Comparison of ENCODE assay signal across 8 cellular contexts in genomic region chr19:52857378-52858191, GRCh38. TPM values are rescaled to one million over a fixed set of nuclear protein-coding genes. Genes with fewer than 3 reads are reported as not detected.
DNase-seq lines count a peak whose midpoint lies in the region; FAIRE-seq and TF ChIP-seq lines count a peak whose summit lies in the region.
"Not testable (repeated sequence)": the region's sequence is repeated elsewhere in the genome, so short reads cannot be mapped to it uniquely, and the experiment has no call there.

TSS of gene ZNF468 (minus strand) at chr19:52857619. CDS start at chr19:52854272, 3,347 bp downstream.

- CTCF ChIA-PET in activated naive CD4-positive, alpha-beta T cell treated with anti-CD3 and anti-CD28 coated beads for 36 hours (lab: Charles Lee) = not testable (repeated sequence)

- H3K9ac ChIP-seq in ES-I3 (ENCODE audit: low read depth, low read length) (peak within 1 kb of the TSS; percentile 89), Loucy (ENCODE audit: low read depth, low read length, poor library complexity, severe bottlenecking) (peak within 1 kb of the TSS; percentile 85), SK-N-MC (ENCODE audit: insufficient read length) (peak within 1 kb of the TSS; percentile 74)

- not testable (repeated sequence) for H3K9me3 Mint-ChIP-seq in activated naive CD4-positive, alpha-beta T cell treated with anti-CD3 and anti-CD28 coated beads for 36 hours; neural crest cell
- peaks cover 14% of the 10 kb centered on the region for H3K9me3 Mint-ChIP-seq in stimulated activated naive CD8-positive, alpha-beta T cell treated with anti-CD3 and anti-CD28 coated beads, Interleukin-15, Interleukin-2, amounts not matched to agents 100 ng/mL and 50 ng/mL, for 24 hours

- peak within 1 kb of the TSS; percentile 90 for H3K4me2 ChIP-seq in Loucy (ENCODE audit: low read depth, low read length, poor library complexity, severe bottlenecking)

- H3K36me3 Mint-ChIP-seq in activated naive CD4-positive, alpha-beta T cell treated with anti-CD3 and anti-CD28 coated beads for 36 hours (ENCODE audit: low read depth) = peaks cover 35% of the 10 kb centered on the region
- H3K36me3 Mint-ChIP-seq in neural crest cell (ENCODE audit: low read depth) = not testable (repeated sequence)
- peaks cover 40% of the 10 kb centered on the region for H3K36me3 Mint-ChIP-seq in stimulated activated naive CD8-positive, alpha-beta T cell treated with anti-CD3 and anti-CD28 coated beads, Interleukin-15, Interleukin-2, amounts not matched to agents 100 ng/mL and 50 ng/mL, for 24 hours (ENCODE audit: low read depth)

- peaks cover 14% of the 10 kb centered on the region for H3K79me2 ChIP-seq in Loucy (ENCODE audit: insufficient read depth, low read length)

- not testable (repeated sequence) for H3K4me1 ChIP-seq in ES-I3 (ENCODE audit: insufficient read depth, low read length)
- peaks cover 10% of the 10 kb centered on the region for H3K4me1 ChIP-seq in Loucy (ENCODE audit: insufficient read depth, low read length, poor library complexity, severe bottlenecking)

- H3K9me2 ChIP-seq in Loucy (replicated peaks; ENCODE audit: low read depth, low read length) = not testable (repeated sequence)

- H3K4me3 ChIP-seq in H7 (ENCODE audit: insufficient read depth, low read depth, low read length) (peak within 1 kb of the TSS; percentile 60), Loucy (ENCODE audit: low read length, poor library complexity, severe bottlenecking) (peak within 1 kb of the TSS; percentile 96), SK-N-MC (peak within 1 kb of the TSS; percentile 80)

- intact Hi-C loops in activated naive CD4-positive, alpha-beta T cell treated with anti-CD3 and anti-CD28 coated beads for 36 hours (cut with micrococcal nuclease) = not testable (repeated sequence)

- H3K4me3 Mint-ChIP-seq in activated naive CD4-positive, alpha-beta T cell treated with anti-CD3 and anti-CD28 coated beads for 36 hours = peak within 1 kb of the TSS; percentile 91
- peak within 1 kb of the TSS; percentile 96 for H3K4me3 Mint-ChIP-seq in neural crest cell
- H3K4me3 Mint-ChIP-seq in stimulated activated naive CD8-positive, alpha-beta T cell treated with anti-CD3 and anti-CD28 coated beads, Interleukin-15, Interleukin-2, amounts not matched to agents 100 ng/mL and 50 ng/mL, for 24 hours = peak within 1 kb of the TSS; percentile 97

- FAIRE-seq in frontal cortex (lab: Jason Lieb, UNC) = not testable (repeated sequence)

- H2AFZ ChIP-seq in Loucy (ENCODE audit: low read length) = peak within 1 kb of the TSS; percentile 100

- not testable (repeated sequence) for H3K36me3 ChIP-seq in ES-I3 (ENCODE audit: insufficient read depth, low read length); H7 (replicated peaks; ENCODE audit: control insufficient read depth, insufficient read depth, low read length)
- H3K36me3 ChIP-seq in Loucy (ENCODE audit: insufficient read depth, low read length) (peaks cover 13% of the 10 kb centered on the region; the same call in 1 of the 2 replicates), SK-N-MC (ENCODE audit: insufficient read depth, low read length) (peaks cover 16% of the 10 kb centered on the region)

- not testable (repeated sequence) for TF ChIP-seq CTCF in Loucy (conservative IDR thresholded peaks at IDR 0.05; ENCODE audit: low read length); neural crest cell (conservative IDR thresholded peaks at IDR 0.05)

- not testable (repeated sequence) for H3K27me3 Mint-ChIP-seq in activated naive CD4-positive, alpha-beta T cell treated with anti-CD3 and anti-CD28 coated beads for 36 hours (ENCODE audit: low read depth); neural crest cell (ENCODE audit: low read depth); stimulated activated naive CD8-positive, alpha-beta T cell treated with anti-CD3 and anti-CD28 coated beads, Interleukin-15, Interleukin-2, amounts not matched to agents 100 ng/mL and 50 ng/mL, for 24 hours

- not testable (repeated sequence) for H3K27me3 ChIP-seq in H7 (ENCODE audit: control insufficient read depth, insufficient read depth, low read length); Loucy (ENCODE audit: insufficient read depth, low read length, poor library complexity, severe bottlenecking)

- DNase-seq in H7 (peak; percentile 82), frontal cortex (ENCODE audit: low spot score in 2 of 2) (peak; percentile 36 to 46), neural crest cell (ENCODE audit: low read depth, low spot score) (peak; percentile 57)
- DNase-seq in SK-N-MC (ENCODE audit: low read depth, low spot score) = not testable (repeated sequence)
- DNase-seq in activated naive CD4-positive, alpha-beta T cell treated with anti-CD3 and anti-CD28 coated beads for 36 hours = peak; percentile 76

- H3K27ac ChIP-seq in SK-N-MC = not testable (repeated sequence)

- not testable (repeated sequence) for H3F3A ChIP-seq in Loucy (ENCODE audit: low read depth)

- peak within 1 kb of the TSS; percentile 79 for H3K27ac Mint-ChIP-seq in activated naive CD4-positive, alpha-beta T cell treated with anti-CD3 and anti-CD28 coated beads for 36 hours
- H3K27ac Mint-ChIP-seq in neural crest cell (ENCODE audit: unreplicated experiment) = peak within 1 kb of the TSS; percentile 94
- peak within 1 kb of the TSS; percentile 93 for H3K27ac Mint-ChIP-seq in stimulated activated naive CD8-positive, alpha-beta T cell treated with anti-CD3 and anti-CD28 coated beads, Interleukin-15, Interleukin-2, amounts not matched to agents 100 ng/mL and 50 ng/mL, for 24 hours

- not testable (repeated sequence) for H4K20me1 ChIP-seq in Loucy (ENCODE audit: insufficient read depth, low read length, poor library complexity, severe bottlenecking)

- not testable (repeated sequence) for H3K9me3 ChIP-seq in ES-I3 (ENCODE audit: control insufficient read depth, insufficient read depth, low read length); Loucy (ENCODE audit: insufficient read depth, low read depth, low read length); SK-N-MC (ENCODE audit: low read depth, low read length)

- H3K4me1 Mint-ChIP-seq in activated naive CD4-positive, alpha-beta T cell treated with anti-CD3 and anti-CD28 coated beads for 36 hours (ENCODE audit: low read depth) = peaks cover 18% of the 10 kb centered on the region
- H3K4me1 Mint-ChIP-seq in neural crest cell = peaks cover 17% of the 10 kb centered on the region
- peaks cover 28% of the 10 kb centered on the region for H3K4me1 Mint-ChIP-seq in stimulated activated naive CD8-positive, alpha-beta T cell treated with anti-CD3 and anti-CD28 coated beads, Interleukin-15, Interleukin-2, amounts not matched to agents 100 ng/mL and 50 ng/mL, for 24 hours (ENCODE audit: low read depth)

RNA-seq across cellular contexts. Expression of gene ZNF468, which starts in this region (rescaled TPM):
- total RNA-seq in H7 (2014; rRNA removed; shearing (Covaris generic)) = 34.1 and 38.6 TPM in 2 replicates
- 1 to 10 TPM; 7.4 to 8.0 TPM for total RNA-seq in activated naive CD4-positive, alpha-beta T cell treated with anti-CD3 and anti-CD28 coated beads for 36 hours
- total RNA-seq in frontal cortex = 57.9 TPM
- 20.9 and 27.9 TPM in 2 replicates for total RNA-seq in neural crest cell
